In genomic region chr19:45322744-45323281, GRCh38 we compare ENCODE assay signal across 9 cellular contexts. TPM values are rescaled to one million over a fixed set of nuclear protein-coding genes. Genes with fewer than 3 reads are reported as not detected.
DNase-seq lines count a peak whose midpoint lies in the region; ATAC-seq and TF ChIP-seq lines count a peak whose summit lies in the region.
"Had no signal": no experiment of that assay in that cellular context is flagged by ENCODE, and none has a peak within 500 bp of the region (broad histone marks: within the 10 kb centered on the region; RNA-seq: fewer than 3 reads in every experiment).

CKM (minus strand) TSS chr19:45322875; CDS start chr19:45319713, 3,162 bp downstream.

- H3K27ac Mint-ChIP-seq in HFFc6, result no peak within 1 kb of the TSS
- no peak within 1 kb of the TSS for H3K27ac Mint-ChIP-seq in endothelial cell (ENCODE audit: unreplicated experiment)
- H3K27ac Mint-ChIP-seq in stimulated activated effector memory CD8-positive, alpha-beta T cell treated with anti-CD3 and anti-CD28 coated beads, Interleukin-12 subunit alpha, Interleukin-12 subunit beta, amount 100 ng/mL, for 72 hours, result no peak within 1 kb of the TSS

- H3K9me3 Mint-ChIP-seq in HFFc6, result no peaks in the 10 kb centered on the region
- H3K9me3 Mint-ChIP-seq in endothelial cell (ENCODE audit: unreplicated experiment), result no peaks in the 10 kb centered on the region
- H3K9me3 Mint-ChIP-seq in stimulated activated effector memory CD8-positive, alpha-beta T cell treated with anti-CD3 and anti-CD28 coated beads, Interleukin-12 subunit alpha, Interleukin-12 subunit beta, amount 100 ng/mL, for 72 hours, result no peaks in the 10 kb centered on the region

- H3K27me3 Mint-ChIP-seq in HFFc6 (ENCODE audit: insufficient read depth) (peaks cover 11% of the 10 kb centered on the region), endothelial cell (ENCODE audit: unreplicated experiment) (peaks cover 12% of the 10 kb centered on the region)

- TF ChIP-seq POLR2A in GM18505 (IDR thresholded peaks at IDR 0.05; ENCODE audit: borderline replicate concordance, extremely low read depth, insufficient read depth, insufficient read length), result no peak

- DNase-seq in HFFc6, result no peak
- DNase-seq in endothelial cell (ENCODE audit: low spot score), result no peak
- DNase-seq in left kidney (ENCODE audit: low read depth, low spot score), result peak; percentile 30
- DNase-seq in stimulated activated effector memory CD8-positive, alpha-beta T cell treated with anti-CD3 and anti-CD28 coated beads, Interleukin-12 subunit alpha, Interleukin-12 subunit beta, amount 100 ng/mL, for 72 hours (ENCODE audit: low spot score in 2 of 2), result no peak
- DNase-seq in NCI-H1694 treated with DMSO at 0.1 percent for 48 hours (lab: John Stamatoyannopoulos, UW), result no peak
- DNase-seq in germinal center (ENCODE audit: low spot score), result no peak
- DNase-seq: NCI-H526 treated with DMSO at 0.1 percent for 48 hours had no signal

- peak; percentile 5 for ATAC-seq in stimulated activated effector memory CD8-positive, alpha-beta T cell treated with anti-CD3 and anti-CD28 coated beads, Interleukin-12 subunit alpha, Interleukin-12 subunit beta, amount 100 ng/mL, for 72 hours
- ATAC-seq in GM18505 (IDR thresholded peaks at IDR 0.05; ENCODE audit: unreplicated experiment) (no peak), GM19035 (IDR thresholded peaks at IDR 0.05; ENCODE audit: unreplicated experiment) (no peak)

- peaks cover 7% of the 10 kb centered on the region; the same call in 1 of the 2 replicates for H3K4me1 Mint-ChIP-seq in HFFc6 (ENCODE audit: low read depth)
- no peaks in the 10 kb centered on the region for H3K4me1 Mint-ChIP-seq in endothelial cell (ENCODE audit: unreplicated experiment)
- peaks cover 5% of the 10 kb centered on the region for H3K4me1 Mint-ChIP-seq in stimulated activated effector memory CD8-positive, alpha-beta T cell treated with anti-CD3 and anti-CD28 coated beads, Interleukin-12 subunit alpha, Interleukin-12 subunit beta, amount 100 ng/mL, for 72 hours

- no peaks in the 10 kb centered on the region for H3K36me3 Mint-ChIP-seq in HFFc6 (ENCODE audit: low read depth)
- H3K36me3 Mint-ChIP-seq in endothelial cell (ENCODE audit: low read depth, unreplicated experiment), result no peaks in the 10 kb centered on the region
- no peaks in the 10 kb centered on the region for H3K36me3 Mint-ChIP-seq in stimulated activated effector memory CD8-positive, alpha-beta T cell treated with anti-CD3 and anti-CD28 coated beads, Interleukin-12 subunit alpha, Interleukin-12 subunit beta, amount 100 ng/mL, for 72 hours

- H3K4me3 Mint-ChIP-seq in HFFc6 (peak within 1 kb of the TSS; percentile 20; the same call in 1 of the 2 replicates), endothelial cell (ENCODE audit: unreplicated experiment) (peak within 1 kb of the TSS; percentile 42)
- H3K4me3 Mint-ChIP-seq in stimulated activated effector memory CD8-positive, alpha-beta T cell treated with anti-CD3 and anti-CD28 coated beads, Interleukin-12 subunit alpha, Interleukin-12 subunit beta, amount 100 ng/mL, for 72 hours, result no peak within 1 kb of the TSS

- TF ChIP-seq CTCF in HFFc6 (IDR thresholded peaks at IDR 0.05) (no peak), endothelial cell (IDR thresholded peaks at IDR 0.05; ENCODE audit: unreplicated experiment) (no peak)

RNA-seq across cellular contexts. Expression of gene CKM, which starts in this region (rescaled TPM):
- not detected for total RNA-seq in HFFc6 (2021; fragmentation: NEBNext Ultra II Directional; extraction: Animal tissue kit (Norgen Biotek cat#: 25700))
- total RNA-seq in endothelial cell (ENCODE audit: unreplicated experiment), result not detected
